ENCODE assay signal across 33 cellular contexts in the genomic region with DNA sequence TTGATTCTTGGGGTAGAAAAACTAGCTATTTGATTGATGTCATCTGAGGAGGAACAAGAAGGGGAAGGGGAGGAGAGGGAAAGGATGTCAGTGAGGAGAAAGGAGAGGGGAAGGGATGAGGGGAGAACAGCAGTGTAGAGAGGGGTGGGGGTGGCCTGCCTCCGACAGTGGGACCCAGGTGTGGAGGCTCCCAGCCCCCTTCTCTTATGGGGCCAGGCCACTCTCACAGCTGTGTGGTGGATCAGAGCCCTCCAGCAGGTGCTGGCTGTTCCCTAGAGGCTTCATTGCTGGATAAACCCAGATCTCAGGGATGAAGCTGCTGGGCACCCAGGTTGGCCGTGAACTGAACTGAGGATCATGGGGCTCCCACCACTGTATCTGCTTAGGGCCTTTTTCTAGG.
"Had no signal": no experiment of that assay in that cellular context is flagged by ENCODE, and none has a peak within 500 bp of the region (broad histone marks: within the 10 kb centered on the region; RNA-seq: fewer than 3 reads in every experiment).

No MANE protein-coding gene starts in this region.

- H3K79me2 ChIP-seq: hepatocyte had no signal

- H3K4me3 Mint-ChIP-seq: activated B cell treated with CpG ODN at 0.5 μM for 24 hours; activated CD8-positive, alpha-beta T cell treated with anti-CD3 and anti-CD28 coated beads for 36 hours; activated naive CD8-positive, alpha-beta T cell; activated T-cell treated with anti-CD3 and anti-CD28 coated beads, Interleukin-2, amount 50 U/mL, for 4 hours; activated T-helper 17 cell treated with anti-CD3 and anti-CD28 coated beads, Interleukin-2, amount 50 U/mL, for 72 hours; T-helper 2 cell treated with Interferon-gamma antibody and Interleukin-4, amounts not matched to agents 5 μg/mL and 100 μg/mL, for 36 hours had no signal

- H3K4me2 ChIP-seq: hepatocyte had no signal

- H3K27ac ChIP-seq: body of pancreas, epithelial cell of prostate, esophagus squamous epithelium, gastroesophageal sphincter, heart right ventricle, hepatocyte, WERI-Rb-1 had no signal

- H3K36me3 ChIP-seq: WERI-Rb-1 had no signal

- H3K4me3 ChIP-seq: body of pancreas, esophagus squamous epithelium, gastroesophageal sphincter, heart right ventricle, hepatocyte had no signal

- H2AFZ ChIP-seq: hepatocyte had no signal

- DNase-seq: activated B cell treated with CpG ODN at 0.5 μM for 24 hours; activated CD4-positive, alpha-beta T cell treated with anti-CD3 and anti-CD28 coated beads for 48 hours; activated CD4-positive, alpha-beta T cell treated with anti-CD3 and anti-CD28 coated beads, Interleukin-2, amount 50 U/mL, for 1 hour; activated CD4-positive, alpha-beta T cell treated with anti-CD3 and anti-CD28 coated beads, Interleukin-2, amount 50 U/mL, for 48 hours; activated CD8-positive, alpha-beta memory T cell treated with anti-CD3 and anti-CD28 coated beads for 24 hours; activated CD8-positive, alpha-beta T cell treated with anti-CD3 and anti-CD28 coated beads for 36 hours; activated effector memory CD4-positive, alpha-beta T cell treated with Interleukin-2 at 50 U/mL for 16 hours; activated gamma-delta T cell treated with Interleukin-2 at 50 U/mL for 16 hours; activated naive CD4-positive, alpha-beta T cell treated with anti-CD3 and anti-CD28 coated beads, Interleukin-2, amount 50 U/mL, for 16 hours; activated naive CD4-positive, alpha-beta T cell treated with Interleukin-2 at 50 U/mL for 16 hours; activated T-cell treated with anti-CD3 and anti-CD28 coated beads, Interleukin-2, amount 50 U/mL, for 4 hours; amygdala; aorta; body of pancreas; caudate nucleus; cortex of kidney; dermis blood vessel endothelial cell; effector CD4-positive, alpha-beta T cell; esophagus squamous epithelium; foreskin melanocyte; heart right ventricle; T1000; WERI-Rb-1 had no signal

- H3K27me3 ChIP-seq: body of pancreas, esophagus squamous epithelium, gastroesophageal sphincter, heart right ventricle, hepatocyte had no signal

- ATAC-seq: activated CD4-positive, CD25-positive, alpha-beta regulatory T cell treated with anti-CD3 and anti-CD28 coated beads, Interleukin-2, amount 50 U/mL, for 24 hours; activated CD8-positive, alpha-beta T cell treated with anti-CD3 and anti-CD28 coated beads for 36 hours; activated T-cell treated with anti-CD3 and anti-CD28 coated beads, Interleukin-2, amount 50 U/mL, for 4 hours; activated T-helper 17 cell treated with anti-CD3 and anti-CD28 coated beads, Interleukin-2, amount 50 U/mL, for 72 hours; body of pancreas; gastroesophageal sphincter; heart right ventricle had no signal

- H3K4me1 ChIP-seq: body of pancreas, esophagus squamous epithelium, gastroesophageal sphincter, heart right ventricle had no signal

- H3K9me3 Mint-ChIP-seq: activated B cell treated with CpG ODN at 0.5 μM for 24 hours; activated T-helper 17 cell treated with anti-CD3 and anti-CD28 coated beads, Interleukin-2, amount 50 U/mL, for 72 hours had no signal

- H3K27me3 Mint-ChIP-seq: activated B cell treated with CpG ODN at 0.5 μM for 24 hours; activated CD8-positive, alpha-beta T cell treated with anti-CD3 and anti-CD28 coated beads for 36 hours; activated naive CD8-positive, alpha-beta T cell; activated T-helper 17 cell treated with anti-CD3 and anti-CD28 coated beads, Interleukin-2, amount 50 U/mL, for 72 hours had no signal

- FAIRE-seq: colon, endometrium, endothelial cell of umbilical vein had no signal

- H3K9me3 ChIP-seq: body of pancreas, esophagus squamous epithelium, gastroesophageal sphincter, heart right ventricle had no signal

- H3K27ac Mint-ChIP-seq: activated B cell treated with CpG ODN at 0.5 μM for 24 hours; activated CD8-positive, alpha-beta T cell treated with anti-CD3 and anti-CD28 coated beads for 36 hours; activated naive CD8-positive, alpha-beta T cell; activated T-helper 17 cell treated with anti-CD3 and anti-CD28 coated beads, Interleukin-2, amount 50 U/mL, for 72 hours; T-helper 2 cell treated with Interferon-gamma antibody and Interleukin-4, amounts not matched to agents 5 μg/mL and 100 μg/mL, for 36 hours had no signal

- H3K4me1 Mint-ChIP-seq: activated B cell treated with CpG ODN at 0.5 μM for 24 hours; activated T-helper 17 cell treated with anti-CD3 and anti-CD28 coated beads, Interleukin-2, amount 50 U/mL, for 72 hours had no signal
